8 cellular contexts compared by ENCODE assay signal in the genomic region with DNA sequence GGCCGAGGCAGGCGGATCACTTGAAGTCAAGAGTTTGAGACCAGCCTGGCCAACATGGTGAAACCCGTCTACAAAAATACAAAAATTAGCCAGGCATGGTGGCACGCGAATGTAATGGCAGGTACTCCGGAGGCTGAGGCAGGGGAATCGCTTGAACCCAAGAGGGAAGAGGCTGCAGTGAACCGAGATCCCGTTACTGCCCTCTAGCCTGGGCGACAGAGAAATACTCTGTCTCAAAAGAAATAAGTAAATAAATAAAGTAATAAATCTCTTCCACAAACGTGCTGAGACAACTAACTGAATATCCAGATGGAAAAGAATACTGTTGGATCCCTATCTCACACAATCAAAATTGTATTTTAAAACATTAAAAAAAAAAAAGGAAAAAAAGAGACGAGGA. TPM values are rescaled to one million over a fixed set of nuclear protein-coding genes. Genes with fewer than 3 reads are reported as not detected.
A peak's percentile ranks its signal among the peaks of the same experiment; 100 is the strongest.
DNase-seq lines count a peak whose midpoint lies in the region; ATAC-seq and TF ChIP-seq lines count a peak whose summit lies in the region.
"Had no signal": no experiment of that assay in that cellular context is flagged by ENCODE, and none has a peak within 500 bp of the region (broad histone marks: within the 10 kb centered on the region; RNA-seq: fewer than 3 reads in every experiment).

No MANE protein-coding gene starts in this region.

- H3K79me2 ChIP-seq in GM23248 (ENCODE audit: insufficient read depth), result no peaks in the 10 kb centered on the region

- no peaks in the 10 kb centered on the region; the same call in 1 of the 2 replicates for H3K4me1 ChIP-seq in GM23248 (ENCODE audit: insufficient read depth)
- no peaks in the 10 kb centered on the region for H3K4me1 ChIP-seq in right cardiac atrium (ENCODE audit: control insufficient read depth, insufficient read depth, low read length)
- peaks cover 0 to 10% of the 10 kb centered on the region in 2 donors for H3K4me1 ChIP-seq in gastrocnemius medialis
- H3K4me1 ChIP-seq in adrenal gland (replicated peaks in 1 of 2), result peaks cover 0 to 14% of the 10 kb centered on the region in 2 donors

- H4K20me1 ChIP-seq in GM23248 (ENCODE audit: insufficient read depth), result no peaks in the 10 kb centered on the region

- no peaks in the 10 kb centered on the region for H3K9me3 ChIP-seq in GM23248 (ENCODE audit: low read depth)
- H3K9me3 ChIP-seq in WERI-Rb-1 (ENCODE audit: severe bottlenecking), result no peaks in the 10 kb centered on the region
- no peaks in the 10 kb centered on the region for H3K9me3 ChIP-seq in right cardiac atrium (ENCODE audit: control insufficient read depth, low read length)
- H3K9me3 ChIP-seq in gastrocnemius medialis, result no peaks in the 10 kb centered on the region
- no peaks in the 10 kb centered on the region for H3K9me3 ChIP-seq in adrenal gland (replicated peaks in 1 of 3)
- H3K9me3 ChIP-seq: body of pancreas had no signal

- in situ Hi-C loops in GM23248 (cut with MboI) (no loop called here), gastrocnemius medialis (cut with MboI; ENCODE audit: low sequenced_read_pairs in 4 of 4) (no loop called here)

- TF ChIP-seq CTCF in WERI-Rb-1 (IDR thresholded peaks at IDR 0.05; ENCODE audit: low read depth, low read length) (0 out of 2 replicates have a peak, but pooled peaks have one; percentile 13), gastrocnemius medialis (IDR thresholded peaks at IDR 0.05 in 4 of 5, conservative IDR thresholded peaks at IDR 0.05 in 1 of 5) (no peak), adrenal gland (IDR thresholded peaks at IDR 0.05) (no peak)

- no peaks in the 10 kb centered on the region for H3K27me3 ChIP-seq in GM23248 (replicated peaks; ENCODE audit: insufficient read depth)
- no peaks in the 10 kb centered on the region for H3K27me3 ChIP-seq in WERI-Rb-1 (ENCODE audit: insufficient read depth, low read depth, severe bottlenecking)
- no peaks in the 10 kb centered on the region for H3K27me3 ChIP-seq in right cardiac atrium (ENCODE audit: control insufficient read depth, insufficient read depth)
- H3K27me3 ChIP-seq in gastrocnemius medialis, result peaks cover 3 to 33% (median 4%) of the 10 kb centered on the region in 3 donors
- no peaks in the 10 kb centered on the region for H3K27me3 ChIP-seq in adrenal gland
- H3K27me3 ChIP-seq: body of pancreas had no signal

- DNase-seq in GM23248 (peak; percentile 18), WERI-Rb-1 (no peak), right cardiac atrium (no peak), gastrocnemius medialis (no peak), ureter (ENCODE audit: low spot score) (no peak), adrenal gland (no peak)
- DNase-seq in activated CD8-positive, alpha-beta memory T cell treated with anti-CD3 and anti-CD28 coated beads, Interleukin-2, amount 50 U/mL, for 4 hours, result no peak

- TF ChIP-seq POLR2A in gastrocnemius medialis (IDR thresholded peaks at IDR 0.05) (no peak), adrenal gland (IDR thresholded peaks at IDR 0.05) (no peak)

- peak overlapping the region; percentile 92 for H2AFZ ChIP-seq in GM23248

- H3K4me3 ChIP-seq in GM23248, result peak overlapping the region; percentile 80
- peak overlapping the region; percentile 79 for H3K4me3 ChIP-seq in WERI-Rb-1 (ENCODE audit: low read depth, low read length)
- peak overlapping the region; percentile 94 for H3K4me3 ChIP-seq in right cardiac atrium (ENCODE audit: low read length)
- H3K4me3 ChIP-seq in gastrocnemius medialis, result peak overlapping the region; percentile 64 to 80 (median 74)
- peak overlapping the region in 2 of 4 donors; percentile 58 to 84 for H3K4me3 ChIP-seq in adrenal gland

- H3K36me3 ChIP-seq in GM23248 (ENCODE audit: low read depth), result no peaks in the 10 kb centered on the region
- no peaks in the 10 kb centered on the region for H3K36me3 ChIP-seq in WERI-Rb-1
- no peaks in the 10 kb centered on the region for H3K36me3 ChIP-seq in gastrocnemius medialis
- no peaks in the 10 kb centered on the region for H3K36me3 ChIP-seq in adrenal gland (replicated peaks in 1 of 2)

- H3K4me2 ChIP-seq in GM23248 (ENCODE audit: unreplicated experiment), result peak overlapping the region; percentile 83

- no peak overlapping the region for H3K27ac ChIP-seq in GM23248
- no peak overlapping the region for H3K27ac ChIP-seq in WERI-Rb-1
- H3K27ac ChIP-seq in right cardiac atrium (ENCODE audit: low read length), result no peak overlapping the region
- H3K27ac ChIP-seq in gastrocnemius medialis, result peak overlapping the region in 1 of 4 donors; percentile 45
- peak overlapping the region in 1 of 5 donors; percentile 75 for H3K27ac ChIP-seq in adrenal gland

- H3K9me2 ChIP-seq in GM23248 (ENCODE audit: insufficient read depth), result no peaks in the 10 kb centered on the region

- intact Hi-C loops in right cardiac atrium (cut with DNase I) (no loop called here), gastrocnemius medialis (cut with DNase I; ENCODE audit: low total_unique reads) (loop anchor here (1.0 to 10.0 kb wide), 3 partner anchors 35 to 272 kb away; a partner anchor contains a TSS), adrenal gland (cut with DNase I) (no loop called here)

- 12 to 13% methylated on average over 12 of the region's 12 CpGs for WGBS in GM23248 (ENCODE audit: low coverage in 1 of 2, low lambda C conversion rate in 2 of 2, missing lambda C conversion rate in 2 of 2), 2 experiments
- WGBS in right cardiac atrium, result 19% methylated on average over 12 of the region's 12 CpGs
- WGBS in adrenal gland, 4 donors, result 21 to 28% (median 25%) methylated on average over 12 of the region's 12 CpGs

- peak overlapping the region; percentile 82; the same call in 1 of the 2 replicates for H3K9ac ChIP-seq in GM23248

- ATAC-seq in right cardiac atrium (no peak), gastrocnemius medialis (no peak)

- H3F3A ChIP-seq in GM23248 (ENCODE audit: insufficient read depth), result no peaks in the 10 kb centered on the region

RNA-seq across cellular contexts. Expression of a gene that starts 0.8 kb away (rescaled TPM):
- 2.0 and 2.7 TPM in 2 replicates for total RNA-seq in GM23248 (2014; rRNA removed; shearing (Covaris generic))
- polyA plus RNA-seq in GM23248 (2016; fragmentation: Nextera tagmentation; extraction: Ambion mirVana), result 1.0 and 1.4 TPM in 2 replicates
- 1 to 10 TPM; 1.4 to 2.4 (median 1.8) TPM for total RNA-seq in right cardiac atrium
- 0.86 TPM for polyA plus RNA-seq in right cardiac atrium
- total RNA-seq in gastrocnemius medialis, result 1 to 10 TPM in 1 of 4 donors, under 1 TPM in 3; 0.29 to 1.1 (median 0.57) TPM
- 6.8 TPM for total RNA-seq in ureter
- total RNA-seq in adrenal gland, result 1 to 10 TPM; 1.6 to 6.4 (median 2.8) TPM
- 1 to 10 TPM in 2 of 3 donors, under 1 TPM in 1; 0.51 to 2.4 (median 1.5) TPM for polyA plus RNA-seq in adrenal gland

RNA-seq across cellular contexts. Expression of a gene that starts 34.9 kb away (rescaled TPM):
- total RNA-seq in GM23248 (2014; rRNA removed; shearing (Covaris generic)), result 12.2 and 19.0 TPM in 2 replicates
- polyA plus RNA-seq in GM23248 (2016; fragmentation: Nextera tagmentation; extraction: Ambion mirVana) (5.7 and 6.5 TPM in 2 replicates), right cardiac atrium (4.4 TPM), adrenal gland (10 to 100 TPM; 10.9 to 22.0 (median 11.0) TPM)
- total RNA-seq in right cardiac atrium (1 to 10 TPM; 4.2 to 5.6 (median 5.1) TPM), gastrocnemius medialis (1 to 10 TPM; 3.7 to 7.0 (median 4.1) TPM), ureter (12.7 TPM), adrenal gland (10 to 100 TPM in 4 of 8 donors, 1 to 10 TPM in 4; 5.8 to 15.2 (median 9.9) TPM)
